In the genomic region with DNA sequence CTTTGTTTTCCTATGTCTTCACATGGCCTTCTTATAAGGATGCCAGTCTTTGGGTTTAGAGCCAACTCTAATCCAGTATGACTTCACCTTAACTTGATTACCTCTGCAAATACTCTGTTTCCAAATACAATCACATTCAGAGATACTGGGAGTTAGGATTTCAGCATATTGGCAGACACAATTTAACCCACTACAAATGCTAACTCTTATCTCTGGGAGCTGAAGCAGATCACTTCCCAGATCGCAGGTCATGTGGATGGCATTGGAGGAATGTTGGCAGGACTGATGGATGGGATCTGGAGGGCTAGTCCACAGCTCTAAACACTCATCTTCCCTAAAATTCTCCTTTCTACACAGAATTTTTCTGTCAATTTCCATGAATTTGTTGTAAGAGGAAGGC, we compare ENCODE assay signal across 19 cellular contexts. TPM values are rescaled to one million over a fixed set of nuclear protein-coding genes. Genes with fewer than 3 reads are reported as not detected.
A peak's percentile ranks its signal among the peaks of the same experiment; 100 is the strongest.
DNase-seq lines count a peak whose midpoint lies in the region; ATAC-seq and TF ChIP-seq lines count a peak whose summit lies in the region.
"Had no signal": no experiment of that assay in that cellular context is flagged by ENCODE, and none has a peak within 500 bp of the region (broad histone marks: within the 10 kb centered on the region; RNA-seq: fewer than 3 reads in every experiment).

No MANE protein-coding gene starts in this region.

- no peaks in the 10 kb centered on the region for H3K36me3 Mint-ChIP-seq in H9 (ENCODE audit: insufficient read depth in 1 of 3, low read depth in 3 of 3)

- no peaks in the 10 kb centered on the region for H3K79me1 ChIP-seq in H9 (ENCODE audit: insufficient read depth, low read depth, low read length, poor library complexity, severe bottlenecking)
- no peaks in the 10 kb centered on the region for H3K79me1 ChIP-seq in mesendoderm (ENCODE audit: low read length)

- H3K27me3 ChIP-seq in H9 (ENCODE audit: insufficient read depth, low read length) = no peaks in the 10 kb centered on the region
- H3K27me3 ChIP-seq in mesendoderm (ENCODE audit: insufficient read depth, low read length, poor library complexity) = no peaks in the 10 kb centered on the region
- no peaks in the 10 kb centered on the region for H3K27me3 ChIP-seq in vagina
- H3K27me3 ChIP-seq: Peyer's patch, SJSA1 had no signal

- H4K91ac ChIP-seq in H9 (ENCODE audit: insufficient read length, low read depth, low read length) = no peak overlapping the region

- H3T11ph ChIP-seq in H9 (ENCODE audit: low read length) = no peak overlapping the region

- H3K56ac ChIP-seq in H9 (ENCODE audit: insufficient read length, low read depth, low read length) (no peak overlapping the region), mesendoderm (ENCODE audit: low read length) (no peak overlapping the region)

- H2BK20ac ChIP-seq in H9 (ENCODE audit: low read depth, low read length, poor library complexity, severe bottlenecking) = no peak overlapping the region

- no peak overlapping the region for H3K4ac ChIP-seq in H9 (ENCODE audit: low read depth, low read length)
- H3K4ac ChIP-seq in mesendoderm (ENCODE audit: low read depth, low read length) = no peak overlapping the region

- no peak overlapping the region for H3K27ac ChIP-seq in H9 (ENCODE audit: insufficient read length, low read depth, low read length)
- no peak overlapping the region for H3K27ac ChIP-seq in mesendoderm (ENCODE audit: low read depth, low read length)
- peak overlapping the region; percentile 53 for H3K27ac ChIP-seq in vagina
- H3K27ac ChIP-seq: Peyer's patch, SJSA1 had no signal

- no peak for TF ChIP-seq CTCF in H9 (conservative IDR thresholded peaks at IDR 0.05)
- no peak for TF ChIP-seq CTCF in vagina (IDR thresholded peaks at IDR 0.05)

- no peaks in the 10 kb centered on the region for H3K79me2 ChIP-seq in H9 (ENCODE audit: insufficient read depth, low read length)
- no peaks in the 10 kb centered on the region for H3K79me2 ChIP-seq in mesendoderm (ENCODE audit: control insufficient read depth, insufficient read depth, low read length)

- no peak overlapping the region for H2AFZ ChIP-seq in H9 (ENCODE audit: low read length)

- TF ChIP-seq POLR2A in vagina (IDR thresholded peaks at IDR 0.05) = no peak

- H3K23ac ChIP-seq in H9 (ENCODE audit: insufficient read length, low read depth, low read length) (no peak overlapping the region), mesendoderm (ENCODE audit: low read length) (no peak overlapping the region)

- H3K27me3 Mint-ChIP-seq in H9 (ENCODE audit: low read depth) = no peaks in the 10 kb centered on the region

- H3K4me3 Mint-ChIP-seq in H9 = no peak overlapping the region
- H3K4me3 Mint-ChIP-seq: CD14-positive monocyte, HFFc6 had no signal

- no peak overlapping the region for H3K4me3 ChIP-seq in mesendoderm (ENCODE audit: low read length)
- H3K4me3 ChIP-seq in vagina = no peak overlapping the region
- H3K4me3 ChIP-seq: Peyer's patch, SJSA1 had no signal

- no peak overlapping the region for H3K4me2 ChIP-seq in H9 (ENCODE audit: insufficient read depth, insufficient read length, low read length)
- no peak overlapping the region for H3K4me2 ChIP-seq in mesendoderm (ENCODE audit: low read length)

- H3K4me1 ChIP-seq in H9 (ENCODE audit: insufficient read depth, low read length) (peaks cover 4% of the 10 kb centered on the region; the same call in 1 of the 2 replicates), mesendoderm (ENCODE audit: control insufficient read depth, low read depth, low read length) (no peaks in the 10 kb centered on the region), vagina (peaks cover 19% of the 10 kb centered on the region)
- H3K4me1 ChIP-seq: Peyer's patch had no signal

- H3K18ac ChIP-seq in H9 (ENCODE audit: insufficient read length, low read depth, low read length) (no peak overlapping the region), mesendoderm (ENCODE audit: low read length) (no peak overlapping the region)

- no peaks in the 10 kb centered on the region for H3K9me3 Mint-ChIP-seq in H9
- H3K9me3 Mint-ChIP-seq: HFFc6 had no signal

- no peaks in the 10 kb centered on the region for H3K9me3 ChIP-seq in H9 (ENCODE audit: control insufficient read depth, low read depth, low read length)
- H3K9me3 ChIP-seq in vagina = no peaks in the 10 kb centered on the region
- H3K9me3 ChIP-seq: Peyer's patch, SJSA1 had no signal

- H3K27ac Mint-ChIP-seq in H9 = peak overlapping the region in 2 of 3 experiments; percentile 35 to 92; a peak in 3 of 7 replicates
- H3K27ac Mint-ChIP-seq: HFFc6 had no signal

- H2BK5ac ChIP-seq in H9 (ENCODE audit: insufficient read length, low read length) (no peak overlapping the region), mesendoderm (ENCODE audit: low read length) (no peak overlapping the region)

- no peak overlapping the region for H4K5ac ChIP-seq in H9 (ENCODE audit: insufficient read length, low read depth, low read length)
- H4K5ac ChIP-seq in mesendoderm (ENCODE audit: low read length) = no peak overlapping the region

- no peak overlapping the region for H2BK12ac ChIP-seq in H9 (ENCODE audit: insufficient read length, low read depth, low read length)

- WGBS in H9 (ENCODE audit: extremely low coverage, insufficient read length, low lambda C conversion rate) = no CpG with 5 or more reads among the region's 1 CpG
- WGBS in mesendoderm (ENCODE audit: extremely low coverage, insufficient coverage, low lambda C conversion rate) = no CpG with 5 or more reads among the region's 1 CpG

- no peak for DNase-seq in H9
- DNase-seq in mesendoderm = peak; percentile 47
- DNase-seq in vagina (ENCODE audit: extremely low spot score in 2 of 2) = no peak
- DNase-seq in DMS153 treated with DMSO at 0.1 percent for 48 hours (lab: John Stamatoyannopoulos, UW; ENCODE audit: unreplicated experiment) = no peak
- DNase-seq: DND-41; GDM1; HFFc6; NCI-H1092 treated with DMSO at 0.1 percent for 48 hours; NCI-H2081; NCI-H748 treated with DMSO at 0.1 percent for 48 hours; NK-92 treated with Interleukin-12 subunit alpha and Interleukin-12 subunit beta, amount 100 ng/mL, for 24 hours; Peyer's patch had no signal

- H3K9ac ChIP-seq in H9 (ENCODE audit: extremely low read depth, insufficient read length, low read length) = no peak overlapping the region
- H3K9ac ChIP-seq in mesendoderm (ENCODE audit: low read length) = no peak overlapping the region

- H3K14ac ChIP-seq in H9 (ENCODE audit: insufficient read depth, low read length) = no peak overlapping the region

- H3K36me3 ChIP-seq in mesendoderm (ENCODE audit: control insufficient read depth, insufficient read depth, low read length) (no peaks in the 10 kb centered on the region), vagina (peaks cover 0 to 8% of the 10 kb centered on the region in 2 donors)
- H3K36me3 ChIP-seq: Peyer's patch, SJSA1 had no signal

- H4K20me1 ChIP-seq in H9 (ENCODE audit: control insufficient read depth, insufficient read depth, insufficient read length) = no peaks in the 10 kb centered on the region

- H3K23me2 ChIP-seq in H9 (ENCODE audit: insufficient read length, low read depth, low read length, poor library complexity, severe bottlenecking) = no peaks in the 10 kb centered on the region

- H2AK5ac ChIP-seq in H9 (ENCODE audit: insufficient read length, low read length) = no peak overlapping the region
- no peak overlapping the region for H2AK5ac ChIP-seq in mesendoderm (ENCODE audit: low read length)

- no peak overlapping the region for H2BK120ac ChIP-seq in H9 (ENCODE audit: low read depth, low read length, poor library complexity, severe bottlenecking)
- no peak overlapping the region for H2BK120ac ChIP-seq in mesendoderm (ENCODE audit: low read depth, low read length)

- no peak overlapping the region for H2BK15ac ChIP-seq in H9 (ENCODE audit: low read depth, low read length)
- H2BK15ac ChIP-seq in mesendoderm (replicated peaks; ENCODE audit: low read depth) = no peak overlapping the region

- intact Hi-C loops in vagina (cut with DNase I) = no loop called here

- peaks cover 26% of the 10 kb centered on the region in 2 experiments for H3K4me1 Mint-ChIP-seq in H9

- no peak overlapping the region for H4K8ac ChIP-seq in H9 (replicated peaks; ENCODE audit: insufficient read length, low read depth, low read length)
- H4K8ac ChIP-seq in mesendoderm (ENCODE audit: low read depth, low read length) = no peak overlapping the region

- ATAC-seq in SK-N-SH treated with all-trans-retinoic acid at 6 μM for 48 hours (peak; percentile 70), HG03432 (IDR thresholded peaks at IDR 0.05; ENCODE audit: unreplicated experiment) (no peak), HG03025 (IDR thresholded peaks at IDR 0.05; ENCODE audit: low FRiP score, unreplicated experiment) (no peak)

TF ChIP-seq in SK-N-SH treated with all-trans-retinoic acid at 6 μM for 48 hours, 23 proteins besides CTCF, POLR2A, EP300 and RAD21 (continues in another document):
- TF ChIP-seq TCF4 (CRISPR knock-in tag; IDR thresholded peaks at IDR 0.05; ENCODE audit: borderline replicate concordance) = no peak
- no peak for TF ChIP-seq BACH2 (CRISPR knock-in tag; IDR thresholded peaks at IDR 0.05; ENCODE audit: borderline replicate concordance)
- TF ChIP-seq ZNF70 (CRISPR knock-in tag; IDR thresholded peaks at IDR 0.05) = no peak
- TF ChIP-seq, protein P1, sequence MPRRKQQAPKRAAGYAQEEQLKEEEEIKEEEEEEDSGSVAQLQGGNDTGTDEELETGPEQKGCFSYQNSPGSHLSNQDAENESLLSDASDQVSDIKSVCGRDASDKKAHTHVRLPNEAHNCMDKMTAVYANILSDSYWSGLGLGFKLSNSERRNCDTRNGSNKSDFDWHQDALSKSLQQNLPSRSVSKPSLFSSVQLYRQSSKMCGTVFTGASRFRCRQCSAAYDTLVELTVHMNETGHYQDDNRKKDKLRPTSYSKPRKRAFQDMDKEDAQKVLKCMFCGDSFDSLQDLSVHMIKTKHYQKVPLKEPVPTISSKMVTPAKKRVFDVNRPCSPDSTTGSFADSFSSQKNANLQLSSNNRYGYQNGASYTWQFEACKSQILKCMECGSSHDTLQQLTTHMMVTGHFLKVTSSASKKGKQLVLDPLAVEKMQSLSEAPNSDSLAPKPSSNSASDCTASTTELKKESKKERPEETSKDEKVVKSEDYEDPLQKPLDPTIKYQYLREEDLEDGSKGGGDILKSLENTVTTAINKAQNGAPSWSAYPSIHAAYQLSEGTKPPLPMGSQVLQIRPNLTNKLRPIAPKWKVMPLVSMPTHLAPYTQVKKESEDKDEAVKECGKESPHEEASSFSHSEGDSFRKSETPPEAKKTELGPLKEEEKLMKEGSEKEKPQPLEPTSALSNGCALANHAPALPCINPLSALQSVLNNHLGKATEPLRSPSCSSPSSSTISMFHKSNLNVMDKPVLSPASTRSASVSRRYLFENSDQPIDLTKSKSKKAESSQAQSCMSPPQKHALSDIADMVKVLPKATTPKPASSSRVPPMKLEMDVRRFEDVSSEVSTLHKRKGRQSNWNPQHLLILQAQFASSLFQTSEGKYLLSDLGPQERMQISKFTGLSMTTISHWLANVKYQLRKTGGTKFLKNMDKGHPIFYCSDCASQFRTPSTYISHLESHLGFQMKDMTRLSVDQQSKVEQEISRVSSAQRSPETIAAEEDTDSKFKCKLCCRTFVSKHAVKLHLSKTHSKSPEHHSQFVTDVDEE (CRISPR knock-in tag; IDR thresholded peaks at IDR 0.05) = no peak
- TF ChIP-seq ISL1 (CRISPR knock-in tag; IDR thresholded peaks at IDR 0.05) = peak; percentile 78

RNA-seq across cellular contexts. Expression of a gene that starts 46.2 kb away (rescaled TPM):
- not detected in 2 replicates for total RNA-seq in H9 (2021)
- polyA plus RNA-seq in mesendoderm (2013, experiment 1 of 2) = not detected
- 0.01 TPM for polyA plus RNA-seq in mesendoderm (2013, experiment 2 of 2)
- total RNA-seq in vagina = not detected
- total RNA-seq: HFFc6, LHCN-M2, NCI-H460, SJSA1 had no signal
- polyA plus RNA-seq: CD14-positive monocyte had no signal
